ENCODE assay signal across 17 cellular contexts in genomic region chr5:179285236-179285635, GRCh38.
DNase-seq lines count a peak whose midpoint lies in the region; ATAC-seq and FAIRE-seq lines count a peak whose summit lies in the region.
"Had no signal": no experiment of that assay in that cellular context is flagged by ENCODE, and none has a peak within 500 bp of the region (broad histone marks: within the 10 kb centered on the region; RNA-seq: fewer than 3 reads in every experiment).

No MANE protein-coding gene starts in this region.

- 74 to 80% methylated on average over 7 to 9 of the region's 9 CpGs for WGBS in mesodermal cell (ENCODE audit: insufficient coverage in 2 of 2), 2 experiments

- H3K9me3 ChIP-seq in mesodermal cell (ENCODE audit: control insufficient read depth, low read length) = peaks cover 5% of the 10 kb centered on the region
- H3K9me3 ChIP-seq in skeletal muscle tissue (ENCODE audit: control insufficient read depth in 3 of 3, low read length in 3 of 3) = no peaks in the 10 kb centered on the region

- no peak for ATAC-seq in GM21447 (IDR thresholded peaks at IDR 0.05; ENCODE audit: unreplicated experiment)
- ATAC-seq in GM21737 (IDR thresholded peaks at IDR 0.05; ENCODE audit: unreplicated experiment) = no peak
- ATAC-seq in HG03159 (IDR thresholded peaks at IDR 0.05; ENCODE audit: unreplicated experiment) = no peak
- ATAC-seq in GM19455 (IDR thresholded peaks at IDR 0.05; ENCODE audit: unreplicated experiment) = no peak
- ATAC-seq: natural killer cell; stimulated activated memory B cell treated with anti-CD40 and anti-IgM and Interleukin-4, amounts not matched to agents 10 μg/mL and 1 μg/mL and 100 μg/mL, for 72 hours had no signal

- FAIRE-seq in frontal cortex (lab: Jason Lieb, UNC) = no peak
- FAIRE-seq: H1 had no signal

- no peaks in the 10 kb centered on the region for H3K36me3 ChIP-seq in mesodermal cell (ENCODE audit: control insufficient read depth, insufficient read depth, low read length)
- no peaks in the 10 kb centered on the region for H3K36me3 ChIP-seq in skeletal muscle tissue (ENCODE audit: control insufficient read depth in 3 of 3, insufficient read depth in 3 of 3, low read length in 3 of 3)

- H3K27ac ChIP-seq in mesodermal cell (ENCODE audit: low read depth, low read length, severe bottlenecking) (peak overlapping the region; percentile 80), skeletal muscle tissue (ENCODE audit: low read depth, low read length) (peak overlapping the region; percentile 65)
- H3K27ac ChIP-seq: VCaP had no signal

- H3K9ac ChIP-seq in skeletal muscle tissue (ENCODE audit: low read depth in 1 of 3, low read length in 3 of 3) = peak overlapping the region in 2 of 3 donors; percentile 37 to 63

- no peak overlapping the region for H3K4me3 ChIP-seq in mesodermal cell (ENCODE audit: extremely low read depth, insufficient read depth, low read length, poor library complexity, severe bottlenecking)
- peak overlapping the region; percentile 32 to 66 (median 38) for H3K4me3 ChIP-seq in skeletal muscle tissue (ENCODE audit: low read length in 3 of 3)

- DNase-seq in SK-N-DZ (ENCODE audit: low spot score) (peak; percentile 81), frontal cortex (ENCODE audit: low spot score in 2 of 2) (peak; percentile 52 to 62)
- DNase-seq: CD4-positive, alpha-beta T cell; natural killer cell; NCI-H1694 treated with DMSO at 0.1 percent for 48 hours; NCI-H82; SIG-M5; stimulated activated CD4-positive, alpha-beta T cell treated with anti-CD3 and anti-CD28 coated beads, Interleukin-2, amount 100 ng/mL, for 24 hours had no signal

- H3K4me1 ChIP-seq in mesodermal cell (ENCODE audit: control insufficient read depth, insufficient read depth, low read length, poor library complexity, severe bottlenecking) = peaks cover 11% of the 10 kb centered on the region
- peaks cover 41 to 46% (median 44%) of the 10 kb centered on the region in 3 donors for H3K4me1 ChIP-seq in skeletal muscle tissue (ENCODE audit: control insufficient read depth in 3 of 3, insufficient read depth in 3 of 3, low read length in 3 of 3)

- no peaks in the 10 kb centered on the region for H3K27me3 ChIP-seq in skeletal muscle tissue (ENCODE audit: control insufficient read depth in 3 of 3, insufficient read depth in 3 of 3, low read length in 3 of 3)
